10 cellular contexts compared by ENCODE assay signal in the genomic region with DNA sequence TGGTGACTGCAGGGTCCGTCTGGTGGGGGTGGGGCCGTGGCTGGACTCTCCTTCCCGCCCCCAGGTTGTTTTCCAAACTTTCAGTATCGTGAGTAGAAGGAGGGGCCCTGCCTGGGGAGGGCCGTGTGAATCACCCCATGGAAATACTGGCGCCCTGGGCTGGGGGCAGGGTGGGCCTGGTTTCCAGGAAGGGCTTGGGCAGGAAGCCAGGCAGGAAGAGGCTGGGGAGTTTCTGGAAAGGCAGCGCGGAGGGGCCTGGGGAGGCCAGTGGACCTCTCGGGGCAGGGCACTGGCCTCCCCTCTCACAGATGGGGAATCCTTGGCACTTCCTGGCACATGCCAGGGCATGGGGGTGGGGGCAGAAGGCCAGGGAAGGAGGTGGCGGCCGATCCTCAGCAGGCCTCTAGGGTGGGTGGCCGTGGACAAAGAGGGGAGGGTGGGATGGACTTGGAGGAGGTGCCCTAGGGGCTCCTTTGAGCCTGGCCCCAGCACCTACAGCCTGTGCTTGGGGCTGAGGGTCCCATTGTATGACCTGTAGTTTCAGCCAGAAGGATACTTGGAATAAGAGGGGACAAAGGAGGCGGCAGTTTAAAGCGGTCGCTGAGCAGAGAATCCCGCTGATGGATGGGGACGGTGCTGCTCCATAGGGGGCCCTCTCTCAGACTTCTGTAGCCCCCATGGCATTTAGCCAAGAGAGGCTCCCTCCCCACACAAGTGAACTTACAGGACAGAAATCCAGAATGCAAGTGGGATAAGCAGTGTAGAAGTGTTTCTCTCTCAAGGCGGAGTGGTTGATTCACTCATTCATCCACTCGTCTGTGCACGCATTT. TPM values are rescaled to one million over a fixed set of nuclear protein-coding genes. Genes with fewer than 3 reads are reported as not detected.
DNase-seq lines count a peak whose midpoint lies in the region; FAIRE-seq and TF ChIP-seq lines count a peak whose summit lies in the region.
"Had no signal": no experiment of that assay in that cellular context is flagged by ENCODE, and none has a peak within 500 bp of the region (broad histone marks: within the 10 kb centered on the region; RNA-seq: fewer than 3 reads in every experiment).

No MANE protein-coding gene starts in this region.

- peaks cover 33% of the 10 kb centered on the region for H3K27me3 Mint-ChIP-seq in activated T-helper 1 cell treated with anti-CD3 and anti-CD28 coated beads, Interleukin-12 subunit alpha, Interleukin-12 subunit beta, Interleukin-2, Interleukin-4 antibody, amounts not matched to agents 30 ng/mL and 10 ng/mL and 1 ng/mL, durations not matched to agents 14 hours and 24 hours and 36 hours (ENCODE audit: insufficient read depth)

- peak overlapping the region; percentile 56 for H3K27ac ChIP-seq in ACC112 (ENCODE audit: low read depth, low read length)
- peak overlapping the region in 2 of 4 donors; percentile 23 to 66 for H3K27ac ChIP-seq in esophagus muscularis mucosa (replicated peaks in 1 of 4)
- H3K27ac ChIP-seq: BLaER1 had no signal

- no peak overlapping the region for H3K27ac Mint-ChIP-seq in activated T-helper 1 cell treated with anti-CD3 and anti-CD28 coated beads, Interleukin-12 subunit alpha, Interleukin-12 subunit beta, Interleukin-2, Interleukin-4 antibody, amounts not matched to agents 30 ng/mL and 10 ng/mL and 1 ng/mL, durations not matched to agents 14 hours and 24 hours and 36 hours

- no peak for TF ChIP-seq CTCF in esophagus muscularis mucosa (IDR thresholded peaks at IDR 0.05)

- H3K4me1 ChIP-seq in ACC112 (ENCODE audit: control insufficient read depth, insufficient read depth, low read length, unreplicated experiment), result peaks cover 41% of the 10 kb centered on the region
- H3K4me1 ChIP-seq in esophagus muscularis mucosa, result peaks cover 7 to 26% (median 12%) of the 10 kb centered on the region in 4 donors

- peak overlapping the region; percentile 30 for H3K4me3 ChIP-seq in ACC112 (ENCODE audit: low read depth, low read length)
- no peak overlapping the region for H3K4me3 ChIP-seq in esophagus muscularis mucosa
- H3K4me3 ChIP-seq: BLaER1 had no signal

- H3K4me3 Mint-ChIP-seq in activated T-helper 1 cell treated with anti-CD3 and anti-CD28 coated beads, Interleukin-12 subunit alpha, Interleukin-12 subunit beta, Interleukin-2, Interleukin-4 antibody, amounts not matched to agents 30 ng/mL and 10 ng/mL and 1 ng/mL, durations not matched to agents 14 hours and 24 hours and 36 hours, result no peak overlapping the region

- 58% methylated on average over 19 of the region's 20 CpGs for WGBS in esophagus muscularis mucosa

- FAIRE-seq in RCC 7860 (lab: Jason Lieb, UNC), result no peak

- H3K27me3 ChIP-seq in ACC112 (ENCODE audit: insufficient read depth, low read length), result peaks cover 4% of the 10 kb centered on the region; the same call in 1 of the 2 replicates
- H3K27me3 ChIP-seq in esophagus muscularis mucosa, result peaks cover 0 to 42% (median under 1%) of the 10 kb centered on the region in 4 donors

- no peaks in the 10 kb centered on the region for H3K79me2 ChIP-seq in ACC112 (ENCODE audit: control insufficient read depth, insufficient read depth, low read length, unreplicated experiment)

- intact Hi-C loops in esophagus muscularis mucosa (cut with DNase I), result no loop called here
- intact Hi-C loops in activated T-helper 1 cell treated with anti-CD3 and anti-CD28 coated beads, Interleukin-12 subunit alpha, Interleukin-12 subunit beta, Interleukin-2, Interleukin-4 antibody, amounts not matched to agents 30 ng/mL and 10 ng/mL and 1 ng/mL, durations not matched to agents 14 hours and 24 hours and 36 hours (cut with micrococcal nuclease), result no loop called here

- H3K9me3 ChIP-seq in esophagus muscularis mucosa, result no peaks in the 10 kb centered on the region
- H3K9me3 ChIP-seq: BLaER1 had no signal

- H3K4me1 Mint-ChIP-seq in activated T-helper 1 cell treated with anti-CD3 and anti-CD28 coated beads, Interleukin-12 subunit alpha, Interleukin-12 subunit beta, Interleukin-2, Interleukin-4 antibody, amounts not matched to agents 30 ng/mL and 10 ng/mL and 1 ng/mL, durations not matched to agents 14 hours and 24 hours and 36 hours (ENCODE audit: low read depth), result no peaks in the 10 kb centered on the region

- no peaks in the 10 kb centered on the region for H3K9me3 Mint-ChIP-seq in activated T-helper 1 cell treated with anti-CD3 and anti-CD28 coated beads, Interleukin-12 subunit alpha, Interleukin-12 subunit beta, Interleukin-2, Interleukin-4 antibody, amounts not matched to agents 30 ng/mL and 10 ng/mL and 1 ng/mL, durations not matched to agents 14 hours and 24 hours and 36 hours

- DNase-seq in RCC 7860 (ENCODE audit: low spot score), result peak; percentile 38
- peak; percentile 53 for DNase-seq in esophagus muscularis mucosa (ENCODE audit: extremely low spot score)
- peak; percentile 14 for DNase-seq in myocyte (ENCODE audit: low read depth)
- DNase-seq in inferior parietal cortex (ENCODE audit: extremely low spot score), result no peak
- no peak for DNase-seq in activated T-helper 1 cell treated with anti-CD3 and anti-CD28 coated beads, Interleukin-12 subunit alpha, Interleukin-12 subunit beta, Interleukin-2, Interleukin-4 antibody, amounts not matched to agents 30 ng/mL and 10 ng/mL and 1 ng/mL, durations not matched to agents 14 hours and 24 hours and 36 hours (ENCODE audit: low spot score)
- no peak for DNase-seq in DMS79 (lab: John Stamatoyannopoulos, UW)
- no peak for DNase-seq in NCI-H1092 (lab: John Stamatoyannopoulos, UW)
- DNase-seq: activated naive CD4-positive, alpha-beta T cell had no signal

- no peak for TF ChIP-seq POLR2A in esophagus muscularis mucosa (IDR thresholded peaks at IDR 0.05; ENCODE audit: low read depth)

- H3K36me3 ChIP-seq in ACC112 (ENCODE audit: insufficient read depth, low read length), result no peaks in the 10 kb centered on the region
- no peaks in the 10 kb centered on the region for H3K36me3 ChIP-seq in esophagus muscularis mucosa
- H3K36me3 ChIP-seq: BLaER1 had no signal

- H3K36me3 Mint-ChIP-seq in activated T-helper 1 cell treated with anti-CD3 and anti-CD28 coated beads, Interleukin-12 subunit alpha, Interleukin-12 subunit beta, Interleukin-2, Interleukin-4 antibody, amounts not matched to agents 30 ng/mL and 10 ng/mL and 1 ng/mL, durations not matched to agents 14 hours and 24 hours and 36 hours (ENCODE audit: low read depth), result peaks cover 2% of the 10 kb centered on the region

- TF ChIP-seq EP300 in esophagus muscularis mucosa (IDR thresholded peaks at IDR 0.05), result no peak

- peak overlapping the region; percentile 90 for H2AFZ ChIP-seq in ACC112 (ENCODE audit: low read length, unreplicated experiment)

RNA-seq across cellular contexts. Expression of a gene that starts 56.5 kb away (rescaled TPM):
- total RNA-seq in esophagus muscularis mucosa (10 to 100 TPM in 3 of 4 donors, 1 to 10 TPM in 1; 10.0 to 16.9 (median 13.4) TPM), myocyte (0.05 TPM in 1 of 2 replicates, not detected in the other)
- polyA plus RNA-seq in myocyte (2012), result 0.38 TPM
- total RNA-seq in activated T-helper 1 cell treated with anti-CD3 and anti-CD28 coated beads, Interleukin-12 subunit alpha, Interleukin-12 subunit beta, Interleukin-2, Interleukin-4 antibody, amounts not matched to agents 30 ng/mL and 10 ng/mL and 1 ng/mL, durations not matched to agents 14 hours and 24 hours and 36 hours, result 0.18 and 0.22 TPM in 2 replicates

Comparison
In these comparisons a context has a peak if more than half of its experiments do, and no peak if none do; other contexts are left out.
1. DNase-seq: peak in RCC 7860 (single experiment), esophagus muscularis mucosa (single experiment) and myocyte (single experiment); none in inferior parietal cortex (single experiment), activated T-helper 1 cell treated with anti-CD3 and anti-CD28 coated beads, Interleukin-12 subunit alpha, Interleukin-12 subunit beta, Interleukin-2, Interleukin-4 antibody, amounts not matched to agents 30 ng/mL and 10 ng/mL and 1 ng/mL, durations not matched to agents 14 hours and 24 hours and 36 hours (single experiment), DMS79 (single experiment) and NCI-H1092 (single experiment).